ENCODE assay signal across 19 cellular contexts in the genomic region with DNA sequence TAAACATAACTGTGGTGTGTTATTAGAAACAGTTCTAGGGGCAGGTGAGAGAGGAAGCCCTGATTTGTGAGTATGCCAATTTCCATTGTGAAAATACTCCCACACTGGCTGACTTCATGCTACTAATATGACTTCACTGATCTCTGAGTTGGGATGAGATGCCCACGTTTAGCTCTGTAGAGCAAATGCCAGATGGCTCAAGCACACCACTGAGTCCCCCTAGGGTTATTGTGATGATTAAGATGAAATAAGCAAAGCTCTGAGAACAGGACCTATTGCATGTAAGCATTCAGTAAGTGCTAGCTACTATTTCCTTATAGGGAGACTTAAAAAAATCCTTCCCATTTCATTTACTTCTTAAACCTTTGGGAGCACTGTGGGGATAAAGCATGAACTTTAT.
DNase-seq lines count a peak whose midpoint lies in the region; ATAC-seq, FAIRE-seq and TF ChIP-seq lines count a peak whose summit lies in the region.
"Had no signal": no experiment of that assay in that cellular context is flagged by ENCODE, and none has a peak within 500 bp of the region (broad histone marks: within the 10 kb centered on the region; RNA-seq: fewer than 3 reads in every experiment).

No MANE protein-coding gene starts in this region.

- ATAC-seq in GM18858 (IDR thresholded peaks at IDR 0.05; ENCODE audit: unreplicated experiment) = no peak
- ATAC-seq: GM12878, PC-3 had no signal

- H3K9ac ChIP-seq in astrocyte (ENCODE audit: low read length) (no peak overlapping the region), smooth muscle cell (ENCODE audit: low read depth) (no peak overlapping the region)

- TF ChIP-seq CTCF in HFF-Myc (IDR thresholded peaks at IDR 0.05; ENCODE audit: low read depth, low read length, missing control alignments) = no peak
- TF ChIP-seq CTCF in astrocyte (IDR thresholded peaks at IDR 0.05; ENCODE audit: insufficient read depth, low read depth, low read length) = no peak
- TF ChIP-seq CTCF in smooth muscle cell (IDR thresholded peaks at IDR 0.05; ENCODE audit: borderline replicate concordance, insufficient read depth, poor library complexity, severe bottlenecking) = no peak

- H3K27me3 Mint-ChIP-seq in astrocyte (ENCODE audit: low read depth, unreplicated experiment) = peaks cover 2% of the 10 kb centered on the region
- H3K27me3 Mint-ChIP-seq: B cell had no signal

- H3K9me3 Mint-ChIP-seq in astrocyte (ENCODE audit: unreplicated experiment) = peaks cover 4% of the 10 kb centered on the region
- H3K9me3 Mint-ChIP-seq: T-helper 1 cell treated with Interleukin-12 subunit alpha and Interleukin-12 subunit beta and Interleukin-4 antibody, amounts not matched to agents 30 μg/mL and 1 μg/mL, for 36 hours had no signal

- H3K79me2 ChIP-seq in astrocyte (ENCODE audit: insufficient read depth, low read length) = no peaks in the 10 kb centered on the region
- H3K79me2 ChIP-seq in smooth muscle cell (ENCODE audit: low read depth) = no peaks in the 10 kb centered on the region

- H3K27ac Mint-ChIP-seq in astrocyte (ENCODE audit: unreplicated experiment) = no peak overlapping the region
- H3K27ac Mint-ChIP-seq: B cell; T-helper 1 cell treated with Interleukin-12 subunit alpha and Interleukin-12 subunit beta and Interleukin-4 antibody, amounts not matched to agents 30 μg/mL and 1 μg/mL, for 36 hours had no signal

- H3K4me1 ChIP-seq in astrocyte (ENCODE audit: insufficient read depth, low read length) (peaks cover 3% of the 10 kb centered on the region), smooth muscle cell (ENCODE audit: low read depth) (no peaks in the 10 kb centered on the region)
- H3K4me1 ChIP-seq: SJSA1 had no signal

- no peaks in the 10 kb centered on the region for H3K36me3 Mint-ChIP-seq in astrocyte (ENCODE audit: low read depth, unreplicated experiment)

- H3K9me3 ChIP-seq in astrocyte (ENCODE audit: insufficient read depth, low read depth, low read length) (no peaks in the 10 kb centered on the region), smooth muscle cell (replicated peaks; ENCODE audit: low read depth) (no peaks in the 10 kb centered on the region)
- H3K9me3 ChIP-seq: SJSA1 had no signal

- no peak for FAIRE-seq in astrocyte (lab: Jason Lieb, UNC)
- FAIRE-seq: GM12878 had no signal

- H2AFZ ChIP-seq in astrocyte (ENCODE audit: low read depth, low read length) (no peak overlapping the region), smooth muscle cell (ENCODE audit: low read depth) (no peak overlapping the region)

- H4K20me1 ChIP-seq in astrocyte (ENCODE audit: insufficient read depth, low read length) (no peaks in the 10 kb centered on the region), smooth muscle cell (ENCODE audit: low read depth) (no peaks in the 10 kb centered on the region)

- H3K4me3 ChIP-seq in HFF-Myc (replicated peaks; ENCODE audit: low read depth, low read length) = no peak overlapping the region
- no peak overlapping the region for H3K4me3 ChIP-seq in astrocyte (ENCODE audit: insufficient read depth, low read depth, low read length)
- H3K4me3 ChIP-seq in smooth muscle cell = no peak overlapping the region
- H3K4me3 ChIP-seq: GM12878, SJSA1 had no signal

- 50% methylated on average over 1 of the region's 1 CpG for WGBS in smooth muscle cell (ENCODE audit: low lambda C conversion rate)

- no peak overlapping the region for H3K4me3 Mint-ChIP-seq in astrocyte (ENCODE audit: unreplicated experiment)
- H3K4me3 Mint-ChIP-seq: B cell; T-helper 1 cell treated with Interleukin-12 subunit alpha and Interleukin-12 subunit beta and Interleukin-4 antibody, amounts not matched to agents 30 μg/mL and 1 μg/mL, for 36 hours had no signal

- H3K4me2 ChIP-seq in astrocyte (ENCODE audit: low read length) (no peak overlapping the region), smooth muscle cell (no peak overlapping the region)

- H3K27ac ChIP-seq in astrocyte (ENCODE audit: low read depth, low read length) = no peak overlapping the region
- H3K27ac ChIP-seq in smooth muscle cell (ENCODE audit: low read depth) = no peak overlapping the region
- H3K27ac ChIP-seq: HL-60, SJSA1 had no signal

- H3K36me3 ChIP-seq in astrocyte (ENCODE audit: insufficient read depth, low read length) (no peaks in the 10 kb centered on the region), smooth muscle cell (ENCODE audit: low read depth) (no peaks in the 10 kb centered on the region)
- H3K36me3 ChIP-seq: SJSA1 had no signal

- H3F3A ChIP-seq in smooth muscle cell (ENCODE audit: low read depth) = no peaks in the 10 kb centered on the region

- DNase-seq in EL (peak; percentile 6), HFF-Myc (ENCODE audit: extremely low read depth, low read depth) (peak; percentile 5), astrocyte (ENCODE audit: low read depth) (peak; percentile 8), iris pigment epithelial cell (ENCODE audit: low read depth) (peak; percentile 14), NK-92 (lab: John Stamatoyannopoulos, UW; ENCODE audit: unreplicated experiment) (no peak), smooth muscle cell (lab: John Stamatoyannopoulos, UW; ENCODE audit: unreplicated experiment) (no peak)
- DNase-seq: ACHN, H7, NCI-H1105, NCI-H2081 treated with DMSO at 0.1 percent for 48 hours, NCI-H510A treated with DMSO at 0.1 percent for 48 hours, NCI-H774, PC-3 had no signal

- H3K4me1 Mint-ChIP-seq in astrocyte (ENCODE audit: low read depth, unreplicated experiment) = no peaks in the 10 kb centered on the region
- H3K4me1 Mint-ChIP-seq: B cell had no signal

- H3K27me3 ChIP-seq in astrocyte (ENCODE audit: insufficient read depth, low read length) (no peaks in the 10 kb centered on the region), smooth muscle cell (ENCODE audit: low read depth) (no peaks in the 10 kb centered on the region)
- H3K27me3 ChIP-seq: SJSA1 had no signal

Comparison
In these comparisons a context has a peak if more than half of its experiments do, and no peak if none do; other contexts are left out.
1. DNase-seq: peak in EL (single experiment), HFF-Myc (single experiment), astrocyte (single experiment) and iris pigment epithelial cell (single experiment); none in NK-92 (single experiment) and smooth muscle cell (single experiment).